ENCODE assay signal across 8 cellular contexts in genomic region chr20:34955232-34956040, GRCh38.
DNase-seq lines count a peak whose midpoint lies in the region; ATAC-seq lines count a peak whose summit lies in the region.

Gene GSS, minus strand, starts transcription at chr20:34955806. Its CDS starts 3,954 bp downstream, at chr20:34951852.
Gene MYH7B, plus strand, starts transcription at chr20:34955868. Its CDS starts 22,138 bp downstream, at chr20:34978006.

- peak; percentile 92 to 94 for DNase-seq in AML-193 (lab: John Stamatoyannopoulos, UW)
- DNase-seq in NCI-H345 treated with DMSO at 0.1 percent for 48 hours (lab: John Stamatoyannopoulos, UW; ENCODE audit: unreplicated experiment) = peak; percentile 95
- DNase-seq in cerebellar cortex (ENCODE audit: low spot score) = peak; percentile 95
- peak; percentile 99 for DNase-seq in islet precursor cell
- peak; percentile 99 for DNase-seq in stimulated activated CD4-positive, alpha-beta T cell treated with anti-CD3 and anti-CD28 coated beads, Interleukin-12 subunit alpha, Interleukin-12 subunit beta, amount 100 ng/mL, for 4 hours

- ATAC-seq in GM19025 (IDR thresholded peaks at IDR 0.05; ENCODE audit: low read depth, unreplicated experiment) (peak; percentile 82), HG03342 (IDR thresholded peaks at IDR 0.05; ENCODE audit: unreplicated experiment) (peak; percentile 81)
- ATAC-seq in activated CD4-positive, CD25-positive, alpha-beta regulatory T cell treated with anti-CD3 and anti-CD28 coated beads, Interleukin-2, amount 50 U/mL, for 24 hours = peak; percentile 90 to 93

Comparison
In these comparisons a context has a peak if more than half of its experiments do, and no peak if none do; other contexts are left out.
1. Peak in every context shown above with its lines: DNase-seq and ATAC-seq.